Comparison of ENCODE assay signal across 1 cellular context in genomic region chr19:39403331-39404312, GRCh38.
TF ChIP-seq lines count a peak whose summit lies in the region.

No MANE protein-coding gene starts in this region.

TF ChIP-seq in K562, 482 proteins besides CTCF, POLR2A, EP300 and RAD21 (continues in another document):
- TF ChIP-seq HMGN3 (IDR thresholded peaks at IDR 0.05; ENCODE audit: borderline replicate concordance, extremely low read depth, insufficient read length, low read depth, low read length) (peak; percentile 99), TBL1XR1 (IDR thresholded peaks at IDR 0.05; ENCODE audit: low read length in 2 of 2) (peak in 1 of 2 experiments; percentile 55; a peak in 3 of 4 replicates), ZNF316 (IDR thresholded peaks at IDR 0.05) (peak; percentile 88), RCOR1 (IDR thresholded peaks at IDR 0.05; ENCODE audit: borderline replicate concordance in 1 of 2, low read depth in 2 of 2, low read length in 2 of 2) (peak in 1 of 2 experiments; percentile 35; a peak in 1 of 4 replicates), BCOR (IDR thresholded peaks at IDR 0.05) (peak; percentile 70), ZBTB2 (IDR thresholded peaks at IDR 0.05) (peak; percentile 20; the same call in 1 of the 2 replicates), RFX1 (IDR thresholded peaks at IDR 0.05) (peak; percentile 80; the same call in 1 of the 2 replicates), FOXJ3 (CRISPR knock-in tag; IDR thresholded peaks at IDR 0.05) (peak; percentile 74; the same call in 1 of the 2 replicates), CHD7 (IDR thresholded peaks at IDR 0.05; ENCODE audit: low read depth, low read length) (no peak), HDAC1 (IDR thresholded peaks at IDR 0.05) (0 out of 4 replicates have a peak, but pooled peaks of 1 of the 2 experiments have one; percentile 37), PHF8 (IDR thresholded peaks at IDR 0.05; ENCODE audit: borderline replicate concordance, low read length) (peak; percentile 6; the same call in 1 of the 2 replicates), KLF13 (tag; IDR thresholded peaks at IDR 0.05; ENCODE audit: borderline replicate concordance, low read depth) (no peak), ETV6 (IDR thresholded peaks at IDR 0.05; ENCODE audit: borderline replicate concordance in 1 of 2, low read depth in 2 of 2, low read length in 1 of 2) (peak; percentile 60 to 70; a peak in 2 of 4 replicates), ETV6 (CRISPR knock-in tag; IDR thresholded peaks at IDR 0.05; ENCODE audit: borderline replicate concordance) (no peak), SOX6 (IDR thresholded peaks at IDR 0.05) (peak; percentile 52), MITF (IDR thresholded peaks at IDR 0.05) (peak; percentile 89), ZNF395 (CRISPR knock-in tag; IDR thresholded peaks at IDR 0.05) (peak; percentile 25; the same call in 1 of the 2 replicates), MAFG (tag; conservative IDR thresholded peaks at IDR 0.05) (peak; percentile 88), CXXC5 (CRISPR knock-in tag; IDR thresholded peaks at IDR 0.05) (peak; percentile 91), CCNT2 (IDR thresholded peaks at IDR 0.05; ENCODE audit: borderline replicate concordance, extremely low read depth, insufficient read length, low read depth, low read length) (peak; percentile 98), TEAD1 (CRISPR knock-in tag; IDR thresholded peaks at IDR 0.05) (0 out of 4 replicates have a peak, but pooled peaks of 1 of the 2 experiments have one; percentile 38), LEF1 (IDR thresholded peaks at IDR 0.05) (peak; percentile 98), VEZF1 (CRISPR knock-in tag; IDR thresholded peaks at IDR 0.05) (peak; percentile 98), ZNF449 (CRISPR knock-in tag; IDR thresholded peaks at IDR 0.05) (no peak), GATAD2B (IDR thresholded peaks at IDR 0.05; ENCODE audit: borderline replicate concordance) (peak; percentile 91), ARID2 (IDR thresholded peaks at IDR 0.05) (0 out of 2 replicates have a peak, but pooled peaks have one; percentile 24), ZNF253 (CRISPR knock-in tag; conservative IDR thresholded peaks at IDR 0.05) (no peak), RBBP5 (IDR thresholded peaks at IDR 0.05; ENCODE audit: borderline replicate concordance, insufficient read depth, low read length, poor library complexity, severe bottlenecking) (no peak), XRCC4 (IDR thresholded peaks at IDR 0.05; ENCODE audit: extremely low read depth, insufficient read depth, insufficient read length) (no peak), MNT (conservative IDR thresholded peaks at IDR 0.05) (peak; percentile 29 to 71), MAFF (IDR thresholded peaks at IDR 0.05; ENCODE audit: low read length) (peak; percentile 76), RBM39 (optimal IDR thresholded peaks at IDR 0.05; ENCODE audit: low read depth, low read length) (no peak), BRD9 (IDR thresholded peaks at IDR 0.05; ENCODE audit: low read depth, partially characterized antibody) (peak; percentile 38), NBN (IDR thresholded peaks at IDR 0.05; ENCODE audit: low read depth) (0 out of 2 replicates have a peak, but pooled peaks have one; percentile 54), SMAD1 (IDR thresholded peaks at IDR 0.05; ENCODE audit: low read depth, low read length, partially characterized antibody) (no peak), MAX (CRISPR knock-in tag; IDR thresholded peaks at IDR 0.05) (peak; percentile 59)
